18 cellular contexts compared by ENCODE assay signal in the genomic region with DNA sequence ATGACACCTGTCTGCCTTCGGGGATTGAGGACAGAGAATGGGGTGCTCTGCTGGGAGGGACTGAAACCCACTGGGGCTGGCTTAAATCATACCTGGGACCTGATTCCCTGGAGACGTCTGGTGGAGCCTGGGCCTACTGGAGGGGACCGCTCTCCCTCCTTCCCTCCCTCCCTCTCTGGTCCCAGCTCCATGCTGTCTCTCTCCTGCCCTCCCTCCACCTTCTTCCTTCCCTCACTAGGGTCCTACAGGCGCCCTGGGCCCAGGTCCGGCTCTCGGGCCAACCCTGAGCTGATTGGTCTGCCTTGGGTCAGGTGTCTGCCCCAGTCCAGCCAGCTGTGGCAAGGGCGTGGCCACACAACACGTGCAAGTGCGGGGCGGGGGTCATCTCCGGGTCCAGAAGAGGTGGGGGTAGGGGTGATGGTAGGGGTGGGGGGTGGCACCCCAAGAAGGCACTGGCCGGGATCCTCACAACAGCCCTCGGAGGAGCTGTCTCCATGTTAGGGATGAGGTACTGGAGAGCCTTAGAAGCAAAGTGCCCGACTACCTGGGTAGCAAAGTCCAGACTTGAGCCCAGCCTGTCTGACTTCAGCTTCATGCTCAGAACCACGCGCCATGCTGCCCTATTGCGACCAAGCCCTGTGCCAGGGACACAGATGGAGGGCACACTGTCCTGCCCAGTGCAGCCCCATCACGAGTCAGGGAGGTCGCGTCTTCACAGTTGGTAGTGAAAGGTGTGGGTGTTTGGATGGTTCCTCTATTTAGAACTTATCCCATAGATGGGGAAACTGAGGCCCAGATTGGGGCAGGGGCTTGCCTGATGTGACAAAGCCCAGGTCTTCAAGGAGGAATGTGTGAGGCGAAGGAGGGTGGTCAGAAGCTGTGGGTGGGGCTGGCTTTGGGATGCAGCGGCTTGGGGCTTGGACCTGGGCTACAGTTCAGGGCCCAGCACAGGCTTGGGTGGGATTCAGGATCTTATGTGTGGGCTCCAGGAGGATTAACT.
"Had no signal": no experiment of that assay in that cellular context is flagged by ENCODE, and none has a peak within 500 bp of the region (broad histone marks: within the 10 kb centered on the region; RNA-seq: fewer than 3 reads in every experiment).

No MANE protein-coding gene starts in this region.

- DNase-seq: activated CD4-positive, alpha-beta T cell treated with anti-CD3 and anti-CD28 coated beads for 4 hours; activated CD8-positive, alpha-beta T cell treated with anti-CD3 and anti-CD28 coated beads, Interleukin-2, amount 10 ng/mL, durations not matched to agents 7 days and 5 days; activated gamma-delta T cell; activated T-cell treated with anti-CD3 and anti-CD28 coated beads, Interleukin-2, amount 50 U/mL, for 1 hour; amygdala; cerebellar nuclear complex; esophagus squamous epithelium; foreskin fibroblast; glutamatergic neuron; mesenchymal stem cell; stimulated activated CD4-positive, alpha-beta T cell treated with anti-CD3 and anti-CD28 coated beads, Interleukin-4, amount 100 ng/mL, for 24 hours; T1000; thyroid gland had no signal

- H3K4me1 Mint-ChIP-seq: nephron, T-cell had no signal

- ATAC-seq: activated CD8-positive, alpha-beta T cell treated with anti-CD3 and anti-CD28 coated beads, Interleukin-2, amount 10 ng/mL, durations not matched to agents 7 days and 5 days; T-cell had no signal

- H3K4me1 ChIP-seq: esophagus squamous epithelium had no signal

- H3K27me3 ChIP-seq: thyroid gland had no signal

- H3K36me3 ChIP-seq: esophagus squamous epithelium, thyroid gland had no signal

- H3K4me3 ChIP-seq: esophagus squamous epithelium, thyroid gland had no signal

- H3K27ac Mint-ChIP-seq: activated CD8-positive, alpha-beta T cell treated with anti-CD3 and anti-CD28 coated beads, Interleukin-2, amount 10 ng/mL, durations not matched to agents 7 days and 5 days; activated naive CD8-positive, alpha-beta T cell; brain; nephron; T-cell had no signal

- H3K9me3 ChIP-seq: esophagus squamous epithelium, thyroid gland had no signal

- H3K27ac ChIP-seq: esophagus squamous epithelium, thyroid gland, VCaP had no signal

- H3K9me3 Mint-ChIP-seq: brain, nephron, T-cell had no signal

- H3K36me3 Mint-ChIP-seq: activated naive CD8-positive, alpha-beta T cell; brain; T-cell had no signal

- H3K4me3 Mint-ChIP-seq: activated CD8-positive, alpha-beta T cell treated with anti-CD3 and anti-CD28 coated beads, Interleukin-2, amount 10 ng/mL, durations not matched to agents 7 days and 5 days; activated naive CD8-positive, alpha-beta T cell; brain; nephron; T-cell had no signal
